14 cellular contexts compared by ENCODE assay signal in genomic region chr3:133394561-133395311, GRCh38.
A peak's percentile ranks its signal among the peaks of the same experiment; 100 is the strongest.
DNase-seq lines count a peak whose midpoint lies in the region; ATAC-seq and TF ChIP-seq lines count a peak whose summit lies in the region.
"Had no signal": no experiment of that assay in that cellular context is flagged by ENCODE, and none has a peak within 500 bp of the region (broad histone marks: within the 10 kb centered on the region; RNA-seq: fewer than 3 reads in every experiment).

No MANE protein-coding gene starts in this region.

- no peak overlapping the region for H3K4me2 ChIP-seq in Loucy (ENCODE audit: low read depth, low read length, poor library complexity, severe bottlenecking)
- H3K4me2 ChIP-seq: KMS-11 had no signal

- no peak overlapping the region for H3K9ac ChIP-seq in Loucy (ENCODE audit: low read depth, low read length, poor library complexity, severe bottlenecking)
- H3K9ac ChIP-seq: KMS-11 had no signal

- H3K9me3 ChIP-seq in Loucy (ENCODE audit: insufficient read depth, low read depth, low read length) = no peaks in the 10 kb centered on the region

- peaks cover 7% of the 10 kb centered on the region for H3K4me1 ChIP-seq in Loucy (ENCODE audit: insufficient read depth, low read length, poor library complexity, severe bottlenecking)

- ATAC-seq in HG02884 (IDR thresholded peaks at IDR 0.05; ENCODE audit: unreplicated experiment) = no peak
- no peak for ATAC-seq in GM18517 (IDR thresholded peaks at IDR 0.05; ENCODE audit: unreplicated experiment)
- ATAC-seq: SK-N-SH treated with all-trans-retinoic acid at 6 μM for 48 hours had no signal

- H3K9me2 ChIP-seq in Loucy (replicated peaks; ENCODE audit: low read depth, low read length) = no peaks in the 10 kb centered on the region

- H3K36me3 ChIP-seq in Loucy (ENCODE audit: insufficient read depth, low read length) = no peaks in the 10 kb centered on the region

- no peaks in the 10 kb centered on the region for H3K27me3 ChIP-seq in Loucy (ENCODE audit: insufficient read depth, low read length, poor library complexity, severe bottlenecking)

- DNase-seq in EH (ENCODE audit: low read depth) (peak; percentile 22), astrocyte of the hippocampus (ENCODE audit: low read depth, low spot score) (peak; percentile 39), hepatic stellate cell (ENCODE audit: low spot score) (peak; percentile 34), NCI-H524 treated with DMSO at 0.1 percent for 48 hours (lab: John Stamatoyannopoulos, UW) (no peak)
- DNase-seq: CD4-positive, alpha-beta T cell; NCI-H1436 treated with DMSO at 0.1 percent for 48 hours; NCI-H2081; NCI-H524; SHP77 treated with DMSO at 0.1 percent for 48 hours had no signal

- H3K79me2 ChIP-seq in Loucy (ENCODE audit: insufficient read depth, low read length) = no peaks in the 10 kb centered on the region

- TF ChIP-seq CTCF in Loucy (conservative IDR thresholded peaks at IDR 0.05; ENCODE audit: low read length) = no peak

- no peaks in the 10 kb centered on the region for H4K20me1 ChIP-seq in Loucy (ENCODE audit: insufficient read depth, low read length, poor library complexity, severe bottlenecking)

- H3K4me3 ChIP-seq in Loucy (ENCODE audit: low read length, poor library complexity, severe bottlenecking) = no peak overlapping the region

- no peaks in the 10 kb centered on the region for H3F3A ChIP-seq in Loucy (ENCODE audit: low read depth)

- peak overlapping the region; percentile 55 for H2AFZ ChIP-seq in Loucy (ENCODE audit: low read length)
